In the genomic region with DNA sequence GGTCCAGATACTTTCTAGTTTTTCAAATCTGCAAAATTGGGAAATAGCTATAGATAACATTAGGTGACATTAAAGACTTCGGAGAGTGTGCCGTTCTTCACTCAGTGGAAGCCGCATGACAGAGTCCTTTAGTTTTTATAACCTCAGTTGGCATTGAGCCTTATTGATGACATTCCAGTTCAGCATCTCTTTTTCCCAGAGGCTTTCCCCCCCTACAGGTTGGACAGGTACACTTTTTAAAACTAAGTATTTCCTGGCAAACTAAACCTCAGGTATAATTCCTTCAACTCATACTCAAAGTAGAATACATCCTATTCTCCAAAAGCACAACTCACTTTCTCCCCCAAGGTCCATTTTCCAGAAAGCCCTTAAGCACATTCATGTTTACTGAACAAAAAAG, we compare ENCODE assay signal across 12 cellular contexts. TPM values are rescaled to one million over a fixed set of nuclear protein-coding genes. Genes with fewer than 3 reads are reported as not detected.
"Had no signal": no experiment of that assay in that cellular context is flagged by ENCODE, and none has a peak within 500 bp of the region (broad histone marks: within the 10 kb centered on the region; RNA-seq: fewer than 3 reads in every experiment).

No MANE protein-coding gene starts in this region.

- H3K36me3 ChIP-seq: pancreas had no signal

- ATAC-seq: activated CD4-positive, alpha-beta T cell treated with anti-CD3 and anti-CD28 coated beads for 36 hours had no signal

- DNase-seq: activated CD4-positive, alpha-beta memory T cell treated with anti-CD3 and anti-CD28 coated beads, Interleukin-2, amount 10 ng/mL, durations not matched to agents 7 days and 5 days; activated CD4-positive, alpha-beta T cell treated with anti-CD3 and anti-CD28 coated beads for 36 hours; activated gamma-delta T cell; activated T-cell treated with anti-CD3 and anti-CD28 coated beads, Interleukin-2, amount 50 U/mL, for 48 hours; naive B cell; pancreas; T-helper 9 cell had no signal

- H3K27me3 ChIP-seq: pancreas, tibial nerve had no signal

- H3K4me3 ChIP-seq: pancreas, skin epidermis, tibial nerve had no signal

- H3K9me3 ChIP-seq: pancreas, tibial nerve had no signal

RNA-seq across cellular contexts. Expression of gene SLC46A2, which starts 58.7 kb away (rescaled TPM):
- total RNA-seq: activated CD4-positive, alpha-beta memory T cell treated with anti-CD3 and anti-CD28 coated beads, Interleukin-2, amount 10 ng/mL, durations not matched to agents 7 days and 5 days; activated CD4-positive, alpha-beta T cell treated with anti-CD3 and anti-CD28 coated beads for 36 hours; chondrocyte; fibroblast of villous mesenchyme; mesothelial cell of epicardium had no signal
- polyA plus RNA-seq: pancreas had no signal
